ENCODE assay signal across 1 cellular context in the genomic region with DNA sequence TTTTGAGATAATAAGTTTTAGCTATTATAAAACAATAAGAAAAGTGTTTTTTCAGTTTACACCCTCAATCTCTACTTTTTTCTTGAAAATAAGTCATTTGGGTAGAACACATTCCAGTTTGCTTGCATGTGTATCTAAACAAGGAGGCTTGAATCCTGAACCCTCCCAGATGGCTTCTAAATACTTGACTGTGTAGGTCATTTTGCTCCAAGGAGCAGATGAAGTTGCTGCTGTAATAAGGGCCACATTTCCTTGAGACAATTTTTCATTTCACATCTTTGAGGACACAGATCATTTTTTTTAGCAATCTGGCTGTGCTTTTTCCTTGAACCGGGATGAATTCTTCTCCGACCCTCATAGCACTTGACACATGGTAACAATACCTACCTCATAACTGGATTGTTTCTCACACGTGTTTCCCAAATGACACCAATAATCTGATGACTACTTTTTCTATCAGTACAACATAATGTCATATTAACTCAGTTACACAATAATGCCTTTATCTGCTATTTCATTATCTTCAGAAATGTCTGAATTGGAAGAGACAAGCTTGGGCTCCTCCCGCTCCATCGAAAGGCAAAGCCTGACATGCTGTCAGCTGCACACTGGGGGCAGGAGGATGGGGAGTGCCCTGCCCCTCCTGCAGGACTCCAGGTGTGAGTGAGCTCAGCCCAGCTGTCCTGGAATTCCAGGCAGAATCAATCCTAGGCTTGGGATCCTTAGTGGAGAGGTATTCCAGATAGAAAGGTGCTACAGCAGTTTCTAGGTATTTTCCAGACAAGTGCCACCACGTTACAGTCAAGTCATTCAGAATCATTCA.
TF ChIP-seq lines count a peak whose summit lies in the region.

No MANE protein-coding gene starts in this region.

TF ChIP-seq in IMR-90, 13 proteins besides CTCF, POLR2A, EP300 and RAD21 (continued from another document):
- TF ChIP-seq USF2 (IDR thresholded peaks at IDR 0.05; ENCODE audit: low read depth, low read length) (no peak), MXI1 (IDR thresholded peaks at IDR 0.05; ENCODE audit: borderline replicate concordance, low read depth, low read length) (no peak), CHD1 (IDR thresholded peaks at IDR 0.05; ENCODE audit: low read depth, low read length) (no peak), SMC3 (IDR thresholded peaks at IDR 0.05; ENCODE audit: low read depth, low read length) (no peak), NFE2L2 (IDR thresholded peaks at IDR 0.05; ENCODE audit: low read depth, low read length) (no peak), MAFK (IDR thresholded peaks at IDR 0.05; ENCODE audit: low read depth, low read length) (no peak)
